30 cellular contexts compared by ENCODE assay signal in genomic region chr5:7493622-7494021, GRCh38.
"Had no signal": no experiment of that assay in that cellular context is flagged by ENCODE, and none has a peak within 500 bp of the region (broad histone marks: within the 10 kb centered on the region; RNA-seq: fewer than 3 reads in every experiment).

No MANE protein-coding gene starts in this region.

- H3K27me3 Mint-ChIP-seq: activated CD8-positive, alpha-beta T cell treated with anti-CD3 and anti-CD28 coated beads for 36 hours; activated naive CD8-positive, alpha-beta T cell treated with anti-CD3 and anti-CD28 coated beads for 36 hours; activated naive CD8-positive, alpha-beta T cell treated with anti-CD3 and anti-CD28 coated beads, Interleukin-2, amount 50 U/mL, for 24 hours had no signal

- H3K27ac ChIP-seq: adrenal gland, ascending aorta, breast epithelium, cardiac muscle cell, colonic mucosa, heart left ventricle had no signal

- H3K36me3 ChIP-seq: adrenal gland, ascending aorta, breast epithelium, cardiac muscle cell, colonic mucosa, heart left ventricle had no signal

- ATAC-seq: activated CD4-positive, CD25-positive, alpha-beta regulatory T cell treated with anti-CD3 and anti-CD28 coated beads, Interleukin-2, amount 50 U/mL, for 24 hours; activated CD8-positive, alpha-beta T cell treated with anti-CD3 and anti-CD28 coated beads for 36 hours; activated naive CD8-positive, alpha-beta T cell treated with anti-CD3 and anti-CD28 coated beads, Interleukin-2, amount 50 U/mL, for 24 hours; activated T-cell treated with anti-CD3 and anti-CD28 coated beads, Interleukin-2, amount 50 U/mL, for 4 hours; activated T-helper 17 cell treated with anti-CD3 and anti-CD28 coated beads, Interleukin-2, amount 50 U/mL, for 72 hours; esophagus mucosa; heart left ventricle had no signal

- H3K27me3 ChIP-seq: adrenal gland, ascending aorta, breast epithelium, cardiac muscle cell, colonic mucosa had no signal

- H3K4me1 Mint-ChIP-seq: activated naive CD4-positive, alpha-beta T cell treated with anti-CD3 and anti-CD28 coated beads, Interleukin-2, amount 50 U/mL, for 24 hours; activated naive CD8-positive, alpha-beta T cell treated with anti-CD3 and anti-CD28 coated beads for 36 hours; activated naive CD8-positive, alpha-beta T cell treated with anti-CD3 and anti-CD28 coated beads, Interleukin-2, amount 50 U/mL, for 24 hours; activated T-helper 17 cell treated with anti-CD3 and anti-CD28 coated beads, Interleukin-2, amount 50 U/mL, for 72 hours had no signal

- H3K36me3 Mint-ChIP-seq: activated naive CD4-positive, alpha-beta T cell treated with anti-CD3 and anti-CD28 coated beads, Interleukin-2, amount 50 U/mL, for 24 hours; activated naive CD8-positive, alpha-beta T cell treated with anti-CD3 and anti-CD28 coated beads for 36 hours; brain had no signal

- H3K4me3 ChIP-seq: adrenal gland, ascending aorta, breast epithelium, cardiac muscle cell, colonic mucosa, heart left ventricle had no signal

- DNase-seq: activated CD4-positive, alpha-beta T cell treated with anti-CD3 and anti-CD28 coated beads for 48 hours; activated CD4-positive, alpha-beta T cell treated with anti-CD3 and anti-CD28 coated beads, Interleukin-2, amount 50 U/mL, for 1 hour; activated CD4-positive, alpha-beta T cell treated with anti-CD3 and anti-CD28 coated beads, Interleukin-2, amount 50 U/mL, for 48 hours; activated CD8-positive, alpha-beta memory T cell treated with anti-CD3 and anti-CD28 coated beads for 24 hours; activated CD8-positive, alpha-beta T cell treated with anti-CD3 and anti-CD28 coated beads for 36 hours; activated effector memory CD4-positive, alpha-beta T cell treated with Interleukin-2 at 50 U/mL for 16 hours; activated gamma-delta T cell treated with Interleukin-2 at 50 U/mL for 16 hours; activated naive CD4-positive, alpha-beta T cell treated with Interleukin-2 at 50 U/mL for 16 hours; activated naive CD8-positive, alpha-beta T cell treated with anti-CD3 and anti-CD28 coated beads for 36 hours; activated naive CD8-positive, alpha-beta T cell treated with anti-CD3 and anti-CD28 coated beads, Interleukin-2, amount 50 U/mL, for 24 hours; activated T-cell treated with anti-CD3 and anti-CD28 coated beads, Interleukin-2, amount 50 U/mL, for 4 hours; adrenal gland; central memory CD4-positive, alpha-beta T cell; cerebellar nuclear complex; colonic mucosa; effector CD8-positive, alpha-beta T cell; foreskin fibroblast; glutamatergic neuron; heart left ventricle; T-helper 2 cell had no signal

- H3K9me3 Mint-ChIP-seq: activated CD8-positive, alpha-beta T cell treated with anti-CD3 and anti-CD28 coated beads for 36 hours had no signal

- H3K4me3 Mint-ChIP-seq: activated CD8-positive, alpha-beta T cell treated with anti-CD3 and anti-CD28 coated beads for 36 hours; activated naive CD4-positive, alpha-beta T cell treated with anti-CD3 and anti-CD28 coated beads, Interleukin-2, amount 50 U/mL, for 24 hours; activated naive CD8-positive, alpha-beta T cell treated with anti-CD3 and anti-CD28 coated beads for 36 hours; activated naive CD8-positive, alpha-beta T cell treated with anti-CD3 and anti-CD28 coated beads, Interleukin-2, amount 50 U/mL, for 24 hours; activated T-cell treated with anti-CD3 and anti-CD28 coated beads, Interleukin-2, amount 50 U/mL, for 4 hours; activated T-helper 17 cell treated with anti-CD3 and anti-CD28 coated beads, Interleukin-2, amount 50 U/mL, for 72 hours; brain; endodermal cell; WTC11 had no signal

- H3K27ac Mint-ChIP-seq: activated CD8-positive, alpha-beta T cell treated with anti-CD3 and anti-CD28 coated beads for 36 hours; activated naive CD4-positive, alpha-beta T cell treated with anti-CD3 and anti-CD28 coated beads, Interleukin-2, amount 50 U/mL, for 24 hours; activated naive CD8-positive, alpha-beta T cell treated with anti-CD3 and anti-CD28 coated beads for 36 hours; activated naive CD8-positive, alpha-beta T cell treated with anti-CD3 and anti-CD28 coated beads, Interleukin-2, amount 50 U/mL, for 24 hours; activated T-helper 17 cell treated with anti-CD3 and anti-CD28 coated beads, Interleukin-2, amount 50 U/mL, for 72 hours; brain; endodermal cell; WTC11 had no signal

- H3K9me3 ChIP-seq: adrenal gland, ascending aorta, breast epithelium, colonic mucosa, heart left ventricle had no signal

- H3K4me1 ChIP-seq: adrenal gland, breast epithelium, colonic mucosa, heart left ventricle had no signal
